1 cellular context compared by ENCODE assay signal in genomic region chr1:156078728-156079127, GRCh38.
A peak's percentile ranks its signal among the peaks of the same experiment; 100 is the strongest.
TF ChIP-seq lines count a peak whose summit lies in the region.

No MANE protein-coding gene starts in this region.

TF ChIP-seq in HEK293, 187 proteins besides CTCF, POLR2A, EP300 and RAD21:
- TF ChIP-seq TSHZ1 (tag by site-specific recombination; IDR thresholded peaks at IDR 0.05; ENCODE audit: borderline replicate concordance) (no peak), ZNF692 (tag by site-specific recombination; IDR thresholded peaks at IDR 0.05) (no peak), ZNF600 (tag by site-specific recombination; IDR thresholded peaks at IDR 0.05) (peak; percentile 35; the same call in 1 of the 2 replicates), PRDM10 (tag by site-specific recombination; IDR thresholded peaks at IDR 0.05) (0 out of 2 replicates have a peak, but pooled peaks have one; percentile 9), INSM2 (tag by site-specific recombination; IDR thresholded peaks at IDR 0.05) (0 out of 2 replicates have a peak, but pooled peaks have one; percentile 65), ZBTB1 (tag by site-specific recombination; IDR thresholded peaks at IDR 0.05) (no peak), ZNF292 (tag by site-specific recombination; IDR thresholded peaks at IDR 0.05; ENCODE audit: borderline replicate concordance, low read depth) (no peak), ZNF404 (tag by site-specific recombination; IDR thresholded peaks at IDR 0.05) (no peak), ZNF514 (tag by site-specific recombination; IDR thresholded peaks at IDR 0.05) (no peak), ZNF561 (tag by site-specific recombination; IDR thresholded peaks at IDR 0.05; ENCODE audit: borderline replicate concordance) (no peak), MZF1 (tag by site-specific recombination; IDR thresholded peaks at IDR 0.05; ENCODE audit: borderline replicate concordance) (no peak), ZBTB7A (tag by site-specific recombination; IDR thresholded peaks at IDR 0.05; ENCODE audit: low read depth) (no peak), PRDM1 (tag by site-specific recombination; IDR thresholded peaks at IDR 0.05) (peak; percentile 45; the same call in 1 of the 2 replicates), ZSCAN16 (tag by site-specific recombination; IDR thresholded peaks at IDR 0.05) (no peak), ZBTB11 (tag by site-specific recombination; conservative IDR thresholded peaks at IDR 0.05; ENCODE audit: low read depth) (no peak), ZNF341 (tag by site-specific recombination; IDR thresholded peaks at IDR 0.05; ENCODE audit: low read depth) (no peak)
